11 cellular contexts compared by ENCODE assay signal in the genomic region with DNA sequence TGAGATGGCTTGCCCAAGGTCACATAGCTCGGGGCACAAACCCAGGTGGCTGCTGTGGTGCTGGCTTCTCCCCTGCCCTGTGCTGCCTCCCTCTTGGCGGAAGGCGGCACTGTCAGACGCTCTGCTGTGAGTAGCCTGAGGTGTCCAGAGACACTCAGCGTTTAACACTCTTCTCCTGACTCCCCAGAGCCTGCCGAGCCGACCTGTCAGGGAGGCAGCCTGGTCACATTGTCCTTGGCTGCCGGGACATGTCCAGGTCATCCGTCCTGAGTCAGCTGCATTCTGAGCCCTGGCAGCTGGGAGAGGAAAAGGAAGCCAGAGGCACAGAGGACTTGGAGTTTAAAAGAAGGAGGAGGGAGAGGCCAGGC. TPM values are rescaled to one million over a fixed set of nuclear protein-coding genes. Genes with fewer than 3 reads are reported as not detected.
DNase-seq lines count a peak whose midpoint lies in the region; ATAC-seq and TF ChIP-seq lines count a peak whose summit lies in the region.
"Had no signal": no experiment of that assay in that cellular context is flagged by ENCODE, and none has a peak within 500 bp of the region (broad histone marks: within the 10 kb centered on the region; RNA-seq: fewer than 3 reads in every experiment).

No MANE protein-coding gene starts in this region.

- H3K27ac Mint-ChIP-seq in activated CD8-positive, alpha-beta T cell treated with anti-CD3 and anti-CD28 coated beads for 36 hours: no peak overlapping the region

- intact Hi-C loops in psoas muscle (cut with DNase I): no loop called here
- intact Hi-C loops in activated CD8-positive, alpha-beta T cell treated with anti-CD3 and anti-CD28 coated beads for 36 hours (cut with micrococcal nuclease): no loop called here

- H3K4me1 ChIP-seq in HAP-1 (no peaks in the 10 kb centered on the region; the same call in 1 of the 2 replicates), RWPE2 (ENCODE audit: insufficient read depth, poor library complexity, severe bottlenecking) (peaks cover 21% of the 10 kb centered on the region), psoas muscle (no peaks in the 10 kb centered on the region)

- H3K9me3 ChIP-seq in HAP-1: no peaks in the 10 kb centered on the region
- no peaks in the 10 kb centered on the region for H3K9me3 ChIP-seq in RWPE2 (ENCODE audit: severe bottlenecking)
- no peaks in the 10 kb centered on the region for H3K9me3 ChIP-seq in psoas muscle

- in situ Hi-C loops in HAP-1 (cut with MboI; ENCODE audit: low sequenced_read_pairs): loop anchor here (25.0 kb wide), 1 partner anchor 495 kb away; no protein-coding TSS in a partner anchor

- WGBS in psoas muscle, 3 donors: 12 to 14% (median 14%) methylated on average over 9 of the region's 9 CpGs

- peak; percentile 60 for TF ChIP-seq CTCF in RWPE2 (IDR thresholded peaks at IDR 0.05; ENCODE audit: poor library complexity, severe bottlenecking)
- TF ChIP-seq CTCF in foreskin fibroblast (IDR thresholded peaks at IDR 0.05; ENCODE audit: low read depth, low read length): peak; percentile 8
- TF ChIP-seq CTCF in psoas muscle (IDR thresholded peaks at IDR 0.05): peak; percentile 35
- no peak for TF ChIP-seq CTCF in activated CD8-positive, alpha-beta T cell treated with anti-CD3 and anti-CD28 coated beads for 36 hours (IDR thresholded peaks at IDR 0.05)

- H3K4me3 ChIP-seq in HAP-1 (no peak overlapping the region), RWPE2 (ENCODE audit: severe bottlenecking) (no peak overlapping the region), foreskin fibroblast (ENCODE audit: low read depth in 1 of 2, low read length in 2 of 2) (no peak overlapping the region), psoas muscle (no peak overlapping the region)

- H3K27ac ChIP-seq in RWPE2 (ENCODE audit: poor library complexity, severe bottlenecking) (peak overlapping the region; percentile 32), psoas muscle (peak overlapping the region; percentile 68)
- H3K27ac ChIP-seq: KMS-11 had no signal

- H3K27me3 ChIP-seq in HAP-1 (ENCODE audit: low read depth) (peaks cover 11% of the 10 kb centered on the region), RWPE2 (ENCODE audit: insufficient read depth, poor library complexity, severe bottlenecking) (no peaks in the 10 kb centered on the region), psoas muscle (ENCODE audit: insufficient read depth in 3 of 3, low read length in 2 of 3) (no peaks in the 10 kb centered on the region)

- no peak overlapping the region for H3K4me3 Mint-ChIP-seq in activated CD8-positive, alpha-beta T cell treated with anti-CD3 and anti-CD28 coated beads for 36 hours

- no peaks in the 10 kb centered on the region for H3K27me3 Mint-ChIP-seq in activated CD8-positive, alpha-beta T cell treated with anti-CD3 and anti-CD28 coated beads for 36 hours

- H3K36me3 Mint-ChIP-seq in activated CD8-positive, alpha-beta T cell treated with anti-CD3 and anti-CD28 coated beads for 36 hours (ENCODE audit: low read depth): no peaks in the 10 kb centered on the region

- ATAC-seq in RWPE2 (ENCODE audit: low read depth) (peak; percentile 70), psoas muscle (peak; percentile 87 to 96 (median 94)), GM21528 (IDR thresholded peaks at IDR 0.05; ENCODE audit: low FRiP score, unreplicated experiment) (no peak), HG02870 (IDR thresholded peaks at IDR 0.05; ENCODE audit: unreplicated experiment) (no peak)
- no peak for ATAC-seq in activated CD8-positive, alpha-beta T cell treated with anti-CD3 and anti-CD28 coated beads for 36 hours
- ATAC-seq: activated CD4-positive, CD25-positive, alpha-beta regulatory T cell treated with anti-CD3 and anti-CD28 coated beads, Interleukin-2, amount 50 U/mL, for 24 hours had no signal

- CTCF ChIA-PET in activated CD8-positive, alpha-beta T cell treated with anti-CD3 and anti-CD28 coated beads for 36 hours (lab: Charles Lee): interaction anchor here (0.9 to 6.0 kb wide), 4 partner anchors 18 to 49 kb away, joined by 3 to 18 read pairs (median 4); no protein-coding TSS in a partner anchor

- H3K9me3 Mint-ChIP-seq in activated CD8-positive, alpha-beta T cell treated with anti-CD3 and anti-CD28 coated beads for 36 hours: no peaks in the 10 kb centered on the region

- POLR2A ChIA-PET in activated CD8-positive, alpha-beta T cell treated with anti-CD3 and anti-CD28 coated beads for 36 hours (lab: Charles Lee): interaction anchor here (2.5 kb wide), 1 partner anchor 9 kb away, joined by 11 read pairs; no protein-coding TSS in a partner anchor

- H3K36me3 ChIP-seq in HAP-1 (replicated peaks) (no peaks in the 10 kb centered on the region), RWPE2 (ENCODE audit: low read depth) (no peaks in the 10 kb centered on the region), psoas muscle (ENCODE audit: insufficient read depth in 1 of 2, low read depth in 1 of 2) (no peaks in the 10 kb centered on the region)

- H3K4me1 Mint-ChIP-seq in activated CD8-positive, alpha-beta T cell treated with anti-CD3 and anti-CD28 coated beads for 36 hours (ENCODE audit: low read depth): peaks cover 8% of the 10 kb centered on the region

- DNase-seq in HAP-1 (ENCODE audit: low spot score in 2 of 2) (peak; percentile 53 to 78), RWPE2 (ENCODE audit: low spot score) (no peak), foreskin fibroblast (peak in 1 of 2 donors; percentile 62), psoas muscle (peak; percentile 54 to 86)
- no peak for DNase-seq in stimulated activated CD4-positive, alpha-beta T cell treated with anti-CD3 and anti-CD28 coated beads, Interleukin-2, amount 100 ng/mL, for 24 hours
- no peak for DNase-seq in activated CD8-positive, alpha-beta T cell treated with anti-CD3 and anti-CD28 coated beads for 36 hours
- DNase-seq: erythroblast had no signal

RNA-seq across cellular contexts. Expression of a gene that starts 4.7 kb away (rescaled TPM):
- total RNA-seq in psoas muscle: under 1 TPM in 2 of 4 donors, not detected in 2; 0.36 to 0.66 TPM
- not detected for polyA plus RNA-seq in psoas muscle
- under 1 TPM in 1 of 2 experiments, not detected in 1; 0.11 TPM for total RNA-seq in activated CD8-positive, alpha-beta T cell treated with anti-CD3 and anti-CD28 coated beads for 36 hours

RNA-seq across cellular contexts. Expression of a gene that starts 9.1 kb away (rescaled TPM):
- total RNA-seq in psoas muscle: under 1 TPM in 1 of 4 donors, not detected in 3; 0.19 TPM
- polyA plus RNA-seq in psoas muscle: under 1 TPM in 2 of 3 donors, not detected in 1; 0.03 to 0.04 TPM
- total RNA-seq in activated CD8-positive, alpha-beta T cell treated with anti-CD3 and anti-CD28 coated beads for 36 hours: under 1 TPM in 1 of 2 experiments, not detected in 1; 0.11 TPM

RNA-seq across cellular contexts. Expression of a gene that starts 25.6 kb away (rescaled TPM):
- total RNA-seq in psoas muscle: 10 to 100 TPM; 17.7 to 34.5 (median 27.0) TPM
- 10 to 100 TPM; 33.2 to 43.5 (median 42.8) TPM for polyA plus RNA-seq in psoas muscle
- 10 to 100 TPM; 45.9 to 49.3 TPM for total RNA-seq in activated CD8-positive, alpha-beta T cell treated with anti-CD3 and anti-CD28 coated beads for 36 hours

RNA-seq across cellular contexts. Expression of a gene that starts 35.5 kb away (rescaled TPM):
- 10 to 100 TPM; 15.5 to 23.8 (median 17.9) TPM for total RNA-seq in psoas muscle
- polyA plus RNA-seq in psoas muscle: 10 to 100 TPM; 12.2 to 29.6 (median 15.1) TPM
- total RNA-seq in activated CD8-positive, alpha-beta T cell treated with anti-CD3 and anti-CD28 coated beads for 36 hours: 100 to 1,000 TPM; 254 to 260 TPM

RNA-seq across cellular contexts. Expression of a gene that starts 55.8 kb away (rescaled TPM):
- total RNA-seq in psoas muscle: 10 to 100 TPM; 32.1 to 67.3 (median 52.6) TPM
- polyA plus RNA-seq in psoas muscle: 10 to 100 TPM; 40.2 to 73.6 (median 48.6) TPM
- 10 to 100 TPM; 57.8 to 58.9 TPM for total RNA-seq in activated CD8-positive, alpha-beta T cell treated with anti-CD3 and anti-CD28 coated beads for 36 hours

Comparison
In these comparisons a context has a peak if more than half of its experiments do, and no peak if none do; other contexts are left out.
1. DNase-seq: peak in HAP-1 (2 of 2) and psoas muscle (2 of 2); none in RWPE2 (single experiment), stimulated activated CD4-positive, alpha-beta T cell treated with anti-CD3 and anti-CD28 coated beads, Interleukin-2, amount 100 ng/mL, for 24 hours (0 of 2) and activated CD8-positive, alpha-beta T cell treated with anti-CD3 and anti-CD28 coated beads for 36 hours (single experiment).
2. ATAC-seq: peak in RWPE2 (single experiment) and psoas muscle (4 of 4); none in GM21528 (single experiment), HG02870 (single experiment) and activated CD8-positive, alpha-beta T cell treated with anti-CD3 and anti-CD28 coated beads for 36 hours (single experiment).